ENCODE assay signal across 29 cellular contexts in genomic region chr14:102227184-102227964, GRCh38.
DNase-seq lines count a peak whose midpoint lies in the region; ATAC-seq, FAIRE-seq and TF ChIP-seq lines count a peak whose summit lies in the region.
"Had no signal": no experiment of that assay in that cellular context is flagged by ENCODE, and none has a peak within 500 bp of the region (broad histone marks: within the 10 kb centered on the region; RNA-seq: fewer than 3 reads in every experiment).

No MANE protein-coding gene starts in this region.

- H3K27ac ChIP-seq in cingulate gyrus (ENCODE audit: low read depth, low read length): peak overlapping the region; percentile 44
- no peak overlapping the region for H3K27ac ChIP-seq in kidney (ENCODE audit: low read depth in 2 of 2, low read length in 2 of 2)
- H3K27ac ChIP-seq in tibial artery: no peak overlapping the region
- H3K27ac ChIP-seq: ovary, vagina had no signal

- intact Hi-C loops in Right ventricle myocardium superior (cut with DNase I) (no loop called here), cardiac septum (cut with DNase I) (no loop called here), kidney (cut with DNase I) (no loop called here), tibial artery (cut with DNase I; ENCODE audit: low total_unique reads) (no loop called here)

- H3K27me3 ChIP-seq in tibial artery: no peaks in the 10 kb centered on the region
- H3K27me3 ChIP-seq: MG63, ovary, vagina had no signal

- H3K9ac ChIP-seq in kidney (ENCODE audit: low read length in 2 of 2): no peak overlapping the region
- H3K9ac ChIP-seq: SK-N-SH had no signal

- H3K36me3 ChIP-seq in kidney (ENCODE audit: control insufficient read depth in 1 of 2, insufficient read depth in 2 of 2, low read length in 2 of 2) (peaks cover 4 to 13% of the 10 kb centered on the region in 2 donors), tibial artery (peaks cover 0 to 59% (median 12%) of the 10 kb centered on the region in 3 donors)
- H3K36me3 ChIP-seq: MG63, ovary had no signal

- no peak overlapping the region for H3K4me3 ChIP-seq in kidney (ENCODE audit: low read length in 2 of 2)
- H3K4me3 ChIP-seq in tibial artery: peak overlapping the region; percentile 4 to 6
- H3K4me3 ChIP-seq: MG63, ovary, vagina had no signal

- H3K4me1 ChIP-seq in kidney (ENCODE audit: control insufficient read depth in 1 of 2, insufficient read depth in 1 of 2, low read depth in 1 of 2, low read length in 2 of 2) (peaks cover 0 to 5% of the 10 kb centered on the region in 2 donors), tibial artery (peaks cover 0 to 8% (median 0%) of the 10 kb centered on the region in 4 donors)
- H3K4me1 ChIP-seq: vagina had no signal

- no peak for FAIRE-seq in kidney (lab: Jason Lieb, UNC)
- FAIRE-seq in urothelium cell line (lab: Jason Lieb, UNC): no peak
- FAIRE-seq: GM12892, RCC 7860 had no signal

- TF ChIP-seq CTCF in kidney (IDR thresholded peaks at IDR 0.05; ENCODE audit: borderline replicate concordance, extremely low read depth, insufficient read depth) (no peak), tibial artery (IDR thresholded peaks at IDR 0.05) (no peak)

- DNase-seq in Right ventricle myocardium superior (no peak), cardiac septum (ENCODE audit: low spot score) (no peak), kidney (peak; percentile 54), tibial artery (no peak), urothelium cell line (ENCODE audit: low spot score) (no peak), T-helper 1 cell (no peak)
- DNase-seq: activated CD4-positive, alpha-beta T cell treated with anti-CD3 and anti-CD28 coated beads for 1 hour; activated effector memory CD4-positive, alpha-beta T cell treated with Interleukin-2 at 50 U/mL for 16 hours; anterior cingulate cortex; CD8-positive, alpha-beta T cell; cerebellar nuclear complex; DMS53; effector memory CD8-positive, alpha-beta T cell; HCEC 1CT; immature natural killer cell; mammary epithelial cell; MG63; NCI-H1694; NCI-H446 treated with DMSO at 0.1 percent for 48 hours; NK-92 treated with Interleukin-12 subunit alpha and Interleukin-12 subunit beta, amount 100 ng/mL, for 24 hours; stimulated activated CD4-positive, alpha-beta T cell treated with anti-CD3 and anti-CD28 coated beads, Interleukin-1b, Interleukin-23, amount 100 ng/mL, for 48 hours; T1000 had no signal

- no peaks in the 10 kb centered on the region for H3K9me3 ChIP-seq in kidney (ENCODE audit: control insufficient read depth in 1 of 2, low read length in 2 of 2)
- H3K9me3 ChIP-seq in tibial artery: no peaks in the 10 kb centered on the region
- H3K9me3 ChIP-seq: MG63, ovary, SK-N-SH, vagina had no signal

- peak; percentile 6 for ATAC-seq in Right ventricle myocardium superior (ENCODE audit: poor library complexity)
- no peak for ATAC-seq in HG03442 (IDR thresholded peaks at IDR 0.05; ENCODE audit: unreplicated experiment)
- ATAC-seq: CD8-positive, alpha-beta T cell; effector memory CD8-positive, alpha-beta T cell had no signal

Comparison
In these comparisons a context has a peak if more than half of its experiments do, and no peak if none do; other contexts are left out.
1. H3K4me3 ChIP-seq: peak in tibial artery (2 of 2); none in kidney (0 of 2).